ENCODE assay signal across 17 cellular contexts in genomic region chr14:56198438-56198837, GRCh38.
A peak's percentile ranks its signal among the peaks of the same experiment; 100 is the strongest.
DNase-seq lines count a peak whose midpoint lies in the region; ATAC-seq, FAIRE-seq and TF ChIP-seq lines count a peak whose summit lies in the region.
"Had no signal": no experiment of that assay in that cellular context is flagged by ENCODE, and none has a peak within 500 bp of the region (broad histone marks: within the 10 kb centered on the region; RNA-seq: fewer than 3 reads in every experiment).

No MANE protein-coding gene starts in this region.

- POLR2A ChIA-PET in HEK293 (lab: Yijun Ruan, JAX), result no interaction called here
- POLR2A ChIA-PET in K562 (lab: Yijun Ruan, JAX), result interaction anchor here (0.8 to 1.4 kb wide), 2 partner anchors 9 to 11 kb away, joined by 3 to 5 read pairs; no protein-coding TSS in a partner anchor

- H3K36me3 ChIP-seq in HEK293 (ENCODE audit: control insufficient read depth in 2 of 2, insufficient read depth in 1 of 2, low read length in 2 of 2), result no peaks in the 10 kb centered on the region
- no peaks in the 10 kb centered on the region for H3K36me3 ChIP-seq in K562 (ENCODE audit: control insufficient read depth, insufficient read depth, low read length)
- peaks cover 0 to 2% of the 10 kb centered on the region in 2 donors for H3K36me3 ChIP-seq in neuronal stem cell (replicated peaks in 1 of 2; ENCODE audit: control insufficient read depth in 2 of 2, insufficient read depth in 2 of 2, low read length in 2 of 2)
- H3K36me3 ChIP-seq in tibial nerve, result no peaks in the 10 kb centered on the region
- H3K36me3 ChIP-seq: BE2C, ovary had no signal

- ATAC-seq in K562 (no peak), GM21360 (IDR thresholded peaks at IDR 0.05; ENCODE audit: unreplicated experiment) (no peak)
- ATAC-seq: activated naive CD4-positive, alpha-beta T cell treated with anti-CD3 and anti-CD28 coated beads, Interleukin-2, amount 50 U/mL, for 72 hours had no signal

- H3K4me3 ChIP-seq in HEK293 (ENCODE audit: low read depth, low read length) (no peak overlapping the region), K562 (no peak overlapping the region), neuronal stem cell (ENCODE audit: low read length in 2 of 2) (no peak overlapping the region), tibial nerve (no peak overlapping the region)
- H3K4me3 ChIP-seq: ovary had no signal

- intact Hi-C loops in K562 (cut with micrococcal nuclease), result no loop called here

- H3K27me3 ChIP-seq in K562 (ENCODE audit: control insufficient read depth in 2 of 2, insufficient read depth in 2 of 2, low read length in 2 of 2), result no peaks in the 10 kb centered on the region
- no peaks in the 10 kb centered on the region for H3K27me3 ChIP-seq in neuronal stem cell (ENCODE audit: control insufficient read depth in 3 of 3, insufficient read depth in 3 of 3, low read depth in 1 of 3, low read length in 3 of 3)
- H3K27me3 ChIP-seq in tibial nerve, result no peaks in the 10 kb centered on the region
- H3K27me3 ChIP-seq: BE2C, ovary had no signal

- H3K79me2 ChIP-seq in K562 (ENCODE audit: control insufficient read depth, insufficient read depth, low read length), result no peaks in the 10 kb centered on the region

- DNase-seq in K562 (ENCODE audit: extremely low read depth in 1 of 4, low spot score in 3 of 4) (no peak), neuronal stem cell (ENCODE audit: low spot score) (no peak), tibial nerve (ENCODE audit: low spot score in 2 of 2) (no peak), KG1 (lab: John Stamatoyannopoulos, UW) (no peak), occipital lobe (lab: John Stamatoyannopoulos, UW) (no peak), dedifferentiated amniotic fluid mesenchymal stem cell (ENCODE audit: extremely low spot score) (no peak)
- DNase-seq: activated CD4-positive, alpha-beta T cell treated with anti-CD3 and anti-CD28 coated beads for 1 hour; immature natural killer cell; NCI-H146; NCI-H2171; NCI-H526 treated with DMSO at 0.1 percent for 48 hours had no signal

- TF ChIP-seq RAD21 in K562 (CRISPR knock-in tag; conservative IDR thresholded peaks at IDR 0.05 in 1 of 2, IDR thresholded peaks at IDR 0.05 in 1 of 2), result no peak

- TF ChIP-seq CTCF in HEK293 (tag by site-specific recombination; IDR thresholded peaks at IDR 0.05), result no peak
- TF ChIP-seq CTCF in K562 (IDR thresholded peaks at IDR 0.05 in 2 of 3, conservative IDR thresholded peaks at IDR 0.05 in 1 of 3; ENCODE audit: insufficient read depth in 2 of 3, low read depth in 1 of 3, low read length in 3 of 3), result no peak
- TF ChIP-seq CTCF in tibial nerve (IDR thresholded peaks at IDR 0.05), result no peak

- no peaks in the 10 kb centered on the region for H4K20me1 ChIP-seq in K562 (replicated peaks; ENCODE audit: control insufficient read depth, insufficient read depth, low read length)

- no peak overlapping the region for H2BK15ac ChIP-seq in neuronal stem cell (ENCODE audit: low read length)

- no peak for FAIRE-seq in K562 (lab: Jason Lieb, UNC)
- FAIRE-seq: TTC549 had no signal

- no peak for TF ChIP-seq EP300 in K562 (IDR thresholded peaks at IDR 0.05; ENCODE audit: low read length)
- no peak for TF ChIP-seq EP300 in tibial nerve (IDR thresholded peaks at IDR 0.05)

- no peak overlapping the region for H3K14ac ChIP-seq in neuronal stem cell (ENCODE audit: low read length)

- H3K9me1 ChIP-seq in K562 (ENCODE audit: control insufficient read depth, insufficient read depth, low read length), result no peaks in the 10 kb centered on the region

- no peak overlapping the region for H4K91ac ChIP-seq in neuronal stem cell (ENCODE audit: low read depth, low read length, poor library complexity)

- H3K23ac ChIP-seq in neuronal stem cell (ENCODE audit: low read depth, low read length, poor library complexity), result no peak overlapping the region

- peaks cover 2% of the 10 kb centered on the region for H3K79me1 ChIP-seq in neuronal stem cell (ENCODE audit: low read depth, low read length)

- peak overlapping the region in 1 of 2 experiments; percentile 46; a peak in 2 of 4 replicates for H3K9ac ChIP-seq in K562 (ENCODE audit: insufficient read depth in 1 of 2, low read depth in 2 of 2, low read length in 2 of 2)
- H3K9ac ChIP-seq in neuronal stem cell (ENCODE audit: low read depth, low read length, poor library complexity), result no peak overlapping the region

- peak overlapping the region; percentile 18 for H2BK12ac ChIP-seq in neuronal stem cell (ENCODE audit: low read length)

- CTCF ChIA-PET in HEK293 (lab: Yijun Ruan, JAX), result interaction anchor here (0.6 kb wide), 1 partner anchor 38 kb away, joined by 4 read pairs; no protein-coding TSS in a partner anchor
- CTCF ChIA-PET in K562 (lab: Yijun Ruan, JAX; ENCODE audit: low intra/inter-chr PET ratio), result no interaction called here

- 78% methylated on average over 1 of the region's 2 CpGs for WGBS in K562 (ENCODE audit: insufficient coverage, low coverage, missing lambda C conversion rate)
- WGBS in neuronal stem cell (ENCODE audit: extremely low coverage in 2 of 2, insufficient read length in 2 of 2, insufficient replicate concordance in 1 of 2), 2 donors, result no CpG with 5 or more reads among the region's 2 CpGs
- 98 to 100% methylated on average over 2 of the region's 2 CpGs for WGBS in tibial nerve, 2 donors

- no peak overlapping the region for H2BK5ac ChIP-seq in neuronal stem cell (ENCODE audit: low read length)

- H3K4me2 ChIP-seq in K562 (ENCODE audit: insufficient read depth, low read length) (no peak overlapping the region), neuronal stem cell (ENCODE audit: insufficient read depth, low read length, poor library complexity, severe bottlenecking) (no peak overlapping the region)

- H3K9me3 ChIP-seq in HEK293 (ENCODE audit: control insufficient read depth, insufficient read depth, low read depth, low read length), result no peaks in the 10 kb centered on the region
- no peaks in the 10 kb centered on the region for H3K9me3 ChIP-seq in K562 (replicated peaks; ENCODE audit: control insufficient read depth, insufficient read depth, low read depth, low read length)
- H3K9me3 ChIP-seq in neuronal stem cell (replicated peaks in 1 of 2; ENCODE audit: control insufficient read depth in 2 of 2, insufficient read depth in 1 of 2, low read depth in 1 of 2, low read length in 2 of 2), result peaks cover 0 to 3% of the 10 kb centered on the region in 2 donors
- no peaks in the 10 kb centered on the region for H3K9me3 ChIP-seq in tibial nerve
- H3K9me3 ChIP-seq: BE2C, ovary had no signal

- H3K4ac ChIP-seq in neuronal stem cell (ENCODE audit: low read length), result no peak overlapping the region

- in situ Hi-C loops in K562 (cut with MboI), result no loop called here

- H3K27ac ChIP-seq in HEK293 (ENCODE audit: extremely low read depth, low read depth, low read length), result no peak overlapping the region
- H3K27ac ChIP-seq in K562 (ENCODE audit: extremely low read depth, low read depth, low read length), result peak overlapping the region; percentile 90
- H3K27ac ChIP-seq in neuronal stem cell (replicated peaks; ENCODE audit: low read length), result no peak overlapping the region
- peak overlapping the region in 3 of 4 donors; percentile 15 to 75 (median 74) for H3K27ac ChIP-seq in tibial nerve

- H3K4me1 ChIP-seq in HEK293 (ENCODE audit: control insufficient read depth, insufficient read depth, low read length) (peaks cover 12% of the 10 kb centered on the region), K562 (replicated peaks in 1 of 2; ENCODE audit: control insufficient read depth in 2 of 2, insufficient read depth in 2 of 2, low read length in 2 of 2) (peaks cover 0 to 32% of the 10 kb centered on the region in 2 experiments; a peak in 4 of 5 replicates), neuronal stem cell (ENCODE audit: control insufficient read depth in 2 of 2, insufficient read depth in 1 of 2, low read depth in 1 of 2, low read length in 2 of 2) (peaks cover 4 to 14% of the 10 kb centered on the region in 2 donors), tibial nerve (peaks cover 0 to 46% (median 13%) of the 10 kb centered on the region in 4 donors)

- no peak overlapping the region for H2AK5ac ChIP-seq in neuronal stem cell (ENCODE audit: low read depth, low read length)

- H3K18ac ChIP-seq in neuronal stem cell (ENCODE audit: low read length), result no peak overlapping the region

- H2AFZ ChIP-seq in K562 (ENCODE audit: low read depth, low read length), result no peak overlapping the region
- no peak overlapping the region for H2AFZ ChIP-seq in neuronal stem cell (ENCODE audit: low read length)

- BruUV-seq in K562 (replicated peaks; lab: Mats Ljungman, UMichigan), result no TSS peak

- TF ChIP-seq POLR2A in K562 (conservative IDR thresholded peaks at IDR 0.05), result no peak
- TF ChIP-seq POLR2A in tibial nerve (IDR thresholded peaks at IDR 0.05), result no peak

- no peak overlapping the region for H2BK120ac ChIP-seq in neuronal stem cell (ENCODE audit: low read depth, low read length)

- no peak overlapping the region for H4K8ac ChIP-seq in neuronal stem cell (ENCODE audit: low read depth, low read length)

TF ChIP-seq in HEK293, 187 proteins besides CTCF, POLR2A, EP300 and RAD21:
- TF ChIP-seq ZNF335 (tag by site-specific recombination; conservative IDR thresholded peaks at IDR 0.05) (no peak), ZNF624 (tag by site-specific recombination; IDR thresholded peaks at IDR 0.05) (no peak), ZNF394 (tag by site-specific recombination; IDR thresholded peaks at IDR 0.05; ENCODE audit: borderline replicate concordance) (0 out of 2 replicates have a peak, but pooled peaks have one; percentile 16)

TF ChIP-seq in K562, 482 proteins besides CTCF, POLR2A, EP300 and RAD21:
- TF ChIP-seq PHF21A (IDR thresholded peaks at IDR 0.05; ENCODE audit: borderline replicate concordance, low read depth) (no peak), ZNF740 (CRISPR knock-in tag; IDR thresholded peaks at IDR 0.05) (no peak), ZNF740 (tag; IDR thresholded peaks at IDR 0.05) (0 out of 4 replicates have a peak, but pooled peaks of 1 of the 2 experiments have one; percentile 27)
TF ChIP-seq in K562: peak in this region for 1.

Comparison
In these comparisons a context has a peak if more than half of its experiments do, and no peak if none do; other contexts are left out.
1. H3K27ac ChIP-seq: peak in K562 (single experiment) and tibial nerve (3 of 4); none in HEK293 (single experiment) and neuronal stem cell (single experiment).